Comparison of ENCODE assay signal across 1 cellular context in genomic region chr17:61410100-61410551, GRCh38.
TF ChIP-seq lines count a peak whose summit lies in the region.

No MANE protein-coding gene starts in this region.

TF ChIP-seq in IMR-90, 13 proteins besides CTCF, POLR2A, EP300 and RAD21 (continued from another document):
- TF ChIP-seq USF2 (IDR thresholded peaks at IDR 0.05; ENCODE audit: low read depth, low read length), result no peak
- TF ChIP-seq NFE2L2 (IDR thresholded peaks at IDR 0.05; ENCODE audit: low read depth, low read length), result no peak
- no peak for TF ChIP-seq CHD1 (IDR thresholded peaks at IDR 0.05; ENCODE audit: low read depth, low read length)
- TF ChIP-seq FOS (IDR thresholded peaks at IDR 0.05; ENCODE audit: low read depth, low read length), result no peak
- no peak for TF ChIP-seq CEBPB (IDR thresholded peaks at IDR 0.05; ENCODE audit: low read depth, low read length)
